2 cellular contexts compared by ENCODE assay signal in genomic region chr21:36821032-36821299, GRCh38.
TF ChIP-seq lines count a peak whose summit lies in the region.

No MANE protein-coding gene starts in this region.

TF ChIP-seq in HEK293, 187 proteins besides CTCF, POLR2A, EP300 and RAD21 (continued from another document and continues in another):
- no peak for TF ChIP-seq ZNF324 (tag by site-specific recombination; IDR thresholded peaks at IDR 0.05)
- TF ChIP-seq EGR2 (tag by site-specific recombination; IDR thresholded peaks at IDR 0.05; ENCODE audit: low read depth): 0 out of 2 replicates have a peak, but pooled peaks have one; percentile 3
- no peak for TF ChIP-seq ZNF155 (tag by site-specific recombination; IDR thresholded peaks at IDR 0.05)
- no peak for TF ChIP-seq GLI4 (tag by site-specific recombination; IDR thresholded peaks at IDR 0.05)
- TF ChIP-seq, protein P1, sequence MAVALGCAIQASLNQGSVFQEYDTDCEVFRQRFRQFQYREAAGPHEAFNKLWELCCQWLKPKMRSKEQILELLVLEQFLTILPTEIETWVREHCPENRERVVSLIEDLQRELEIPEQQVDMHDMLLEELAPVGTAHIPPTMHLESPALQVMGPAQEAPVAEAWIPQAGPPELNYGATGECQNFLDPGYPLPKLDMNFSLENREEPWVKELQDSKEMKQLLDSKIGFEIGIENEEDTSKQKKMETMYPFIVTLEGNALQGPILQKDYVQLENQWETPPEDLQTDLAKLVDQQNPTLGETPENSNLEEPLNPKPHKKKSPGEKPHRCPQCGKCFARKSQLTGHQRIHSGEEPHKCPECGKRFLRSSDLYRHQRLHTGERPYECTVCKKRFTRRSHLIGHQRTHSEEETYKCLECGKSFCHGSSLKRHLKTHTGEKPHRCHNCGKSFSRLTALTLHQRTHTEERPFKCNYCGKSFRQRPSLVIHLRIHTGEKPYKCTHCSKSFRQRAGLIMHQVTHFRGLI (tag by site-specific recombination; IDR thresholded peaks at IDR 0.05): no peak
- no peak for TF ChIP-seq ZNF670 (tag by site-specific recombination; IDR thresholded peaks at IDR 0.05; ENCODE audit: low read depth)
- TF ChIP-seq SP7 (tag by site-specific recombination; IDR thresholded peaks at IDR 0.05): no peak
- TF ChIP-seq ZNF121 (tag by site-specific recombination; IDR thresholded peaks at IDR 0.05): no peak
- no peak for TF ChIP-seq ZNF510 (tag by site-specific recombination; IDR thresholded peaks at IDR 0.05; ENCODE audit: insufficient replicate concordance)
- no peak for TF ChIP-seq MEIS1 (CRISPR knock-in tag; IDR thresholded peaks at IDR 0.05; ENCODE audit: borderline replicate concordance)
- no peak for TF ChIP-seq FEZF1 (tag by site-specific recombination; IDR thresholded peaks at IDR 0.05)
- TF ChIP-seq ZNF555 (tag by site-specific recombination; conservative IDR thresholded peaks at IDR 0.05): no peak
- no peak for TF ChIP-seq ZXDB (tag by site-specific recombination; IDR thresholded peaks at IDR 0.05)
- TF ChIP-seq PATZ1 (tag by site-specific recombination; IDR thresholded peaks at IDR 0.05): 0 out of 2 replicates have a peak, but pooled peaks have one; percentile 36
- TF ChIP-seq ZNF2 (tag by site-specific recombination; IDR thresholded peaks at IDR 0.05): no peak
- no peak for TF ChIP-seq RBAK (tag by site-specific recombination; IDR thresholded peaks at IDR 0.05)
- no peak for TF ChIP-seq PRDM2 (tag by site-specific recombination; IDR thresholded peaks at IDR 0.05; ENCODE audit: borderline replicate concordance)
- no peak for TF ChIP-seq ZNF580 (tag by site-specific recombination; IDR thresholded peaks at IDR 0.05)
- no peak for TF ChIP-seq ZNF132 (tag by site-specific recombination; IDR thresholded peaks at IDR 0.05; ENCODE audit: borderline replicate concordance)
- no peak for TF ChIP-seq ZNF701 (tag by site-specific recombination; IDR thresholded peaks at IDR 0.05)
- no peak for TF ChIP-seq ZFP37 (tag by site-specific recombination; IDR thresholded peaks at IDR 0.05)
- no peak for TF ChIP-seq REPIN1 (tag by site-specific recombination; IDR thresholded peaks at IDR 0.05; ENCODE audit: low read depth)

TF ChIP-seq in H1, 55 proteins besides CTCF, POLR2A, EP300 and RAD21 (continued from another document):
- TF ChIP-seq NANOG (IDR thresholded peaks at IDR 0.05; ENCODE audit: insufficient read depth, low read depth, low read length, poor library complexity, severe bottlenecking) (no peak), KDM4A (IDR thresholded peaks at IDR 0.05; ENCODE audit: low read depth, low read length, severe bottlenecking) (no peak), PHF8 (conservative IDR thresholded peaks at IDR 0.05; ENCODE audit: low read depth, low read length) (no peak), JUN (IDR thresholded peaks at IDR 0.05; ENCODE audit: low read depth, low read length) (no peak)
